1 cellular context compared by ENCODE assay signal in genomic region chr1:151887028-151887427, GRCh38.
TF ChIP-seq lines count a peak whose summit lies in the region.

No MANE protein-coding gene starts in this region.

TF ChIP-seq in GM23338, 12 proteins besides CTCF, POLR2A, EP300 and RAD21 (continued from another document):
- no peak for TF ChIP-seq ZNF462 (CRISPR knock-in tag; IDR thresholded peaks at IDR 0.05)
- TF ChIP-seq ZNF114 (CRISPR knock-in tag; IDR thresholded peaks at IDR 0.05): no peak
